Comparison of ENCODE assay signal across 18 cellular contexts in genomic region chr16:11550651-11551498, GRCh38. TPM values are rescaled to one million over a fixed set of nuclear protein-coding genes. Genes with fewer than 3 reads are reported as not detected.
DNase-seq lines count a peak whose midpoint lies in the region; ATAC-seq and TF ChIP-seq lines count a peak whose summit lies in the region.
"Had no signal": no experiment of that assay in that cellular context is flagged by ENCODE, and none has a peak within 500 bp of the region (broad histone marks: within the 10 kb centered on the region; RNA-seq: fewer than 3 reads in every experiment).

No MANE protein-coding gene starts in this region.

- peaks cover 4% of the 10 kb centered on the region for H3K9me3 Mint-ChIP-seq in activated T-cell treated with anti-CD3 and anti-CD28 coated beads, Interleukin-2, amount 50 U/mL, for 24 hours
- H3K9me3 Mint-ChIP-seq: dendritic cell treated with granulocyte-macrophage colony-stimulating factor and Interleukin-4, amounts not matched to agents 40 ng/mL and 50 ng/mL, for 4 days had no signal

- peaks cover 7 to 31% (median 18%) of the 10 kb centered on the region in 4 donors for H3K36me3 ChIP-seq in liver (ENCODE audit: control insufficient read depth in 4 of 4, insufficient read depth in 3 of 4, low read depth in 1 of 4, low read length in 3 of 4)
- H3K36me3 ChIP-seq in suprapubic skin = peaks cover 58% of the 10 kb centered on the region

- ATAC-seq in HG02938 (IDR thresholded peaks at IDR 0.05; ENCODE audit: unreplicated experiment) = no peak

- TF ChIP-seq POLR2A in suprapubic skin (IDR thresholded peaks at IDR 0.05) = no peak

- peaks cover 14% of the 10 kb centered on the region for H3K4me1 Mint-ChIP-seq in activated T-cell treated with anti-CD3 and anti-CD28 coated beads, Interleukin-2, amount 50 U/mL, for 24 hours (ENCODE audit: low read depth)

- H3K27ac Mint-ChIP-seq in activated T-cell treated with anti-CD3 and anti-CD28 coated beads, Interleukin-2, amount 50 U/mL, for 24 hours = peak overlapping the region; percentile 60
- H3K27ac Mint-ChIP-seq: activated T-helper 2 cell treated with anti-CD3 and anti-CD28 coated beads, Interferon-gamma antibody, Interleukin-2, Interleukin-4, amounts not matched to agents 10 μg/mL and 5 μg/mL and 100 μg/mL, durations not matched to agents 14 hours and 24 hours and 36 hours; dendritic cell treated with granulocyte-macrophage colony-stimulating factor and Interleukin-4, amounts not matched to agents 40 ng/mL and 50 ng/mL, for 4 days; progenitor cell of endocrine pancreas; type B pancreatic cell had no signal

- H3K4me3 Mint-ChIP-seq in activated T-cell treated with anti-CD3 and anti-CD28 coated beads, Interleukin-2, amount 50 U/mL, for 24 hours = no peak overlapping the region
- H3K4me3 Mint-ChIP-seq: dendritic cell treated with granulocyte-macrophage colony-stimulating factor and Interleukin-4, amounts not matched to agents 40 ng/mL and 50 ng/mL, for 4 days; type B pancreatic cell had no signal

- TF ChIP-seq EP300 in suprapubic skin (IDR thresholded peaks at IDR 0.05) = no peak

- H3K36me3 Mint-ChIP-seq in activated T-cell treated with anti-CD3 and anti-CD28 coated beads, Interleukin-2, amount 50 U/mL, for 24 hours (ENCODE audit: low read depth) = peaks cover 96% of the 10 kb centered on the region

- no peaks in the 10 kb centered on the region for H3K27me3 ChIP-seq in liver (ENCODE audit: control insufficient read depth in 4 of 4, insufficient read depth in 4 of 4, low read length in 3 of 4)
- H3K27me3 ChIP-seq in suprapubic skin = no peaks in the 10 kb centered on the region
- H3K27me3 ChIP-seq: ascending aorta had no signal

- peak overlapping the region; percentile 64 to 86 for H3K27ac ChIP-seq in liver (ENCODE audit: low read depth in 1 of 2, low read length in 2 of 2)
- peak overlapping the region; percentile 49 for H3K27ac ChIP-seq in suprapubic skin
- H3K27ac ChIP-seq: ascending aorta had no signal

- no peak overlapping the region for H3K9ac ChIP-seq in liver (ENCODE audit: low read depth in 1 of 2, low read length in 2 of 2)

- H3K4me1 ChIP-seq in liver (ENCODE audit: control insufficient read depth in 4 of 4, insufficient read depth in 4 of 4, low read length in 3 of 4) (peaks cover 2 to 22% (median 12%) of the 10 kb centered on the region in 4 donors), suprapubic skin (peaks cover 19% of the 10 kb centered on the region)
- H3K4me1 ChIP-seq: ascending aorta had no signal

- no peak for DNase-seq in activated T-cell treated with anti-CD3 and anti-CD28 coated beads, Interleukin-2, amount 50 U/mL, for 24 hours
- DNase-seq in activated T-cell treated with anti-CD3 and anti-CD28 coated beads for 4 hours = no peak
- peak; percentile 23 for DNase-seq in choroid plexus epithelial cell (ENCODE audit: low read depth)
- no peak for DNase-seq in suprapubic skin (ENCODE audit: low spot score in 2 of 2)
- DNase-seq in activated CD8-positive, alpha-beta memory T cell treated with anti-CD3 and anti-CD28 coated beads, Interleukin-2, amount 50 U/mL, for 4 hours = no peak
- no peak for DNase-seq in NCI-H82 (lab: John Stamatoyannopoulos, UW)
- DNase-seq: 8988T; activated CD4-positive, alpha-beta T cell treated with anti-CD3 and anti-CD28 coated beads, Interleukin-2, amount 50 U/mL, for 1 hour; NCI-H2029; NCI-H748 treated with DMSO at 0.1 percent for 48 hours; T-helper 9 cell had no signal

- TF ChIP-seq RAD21 in liver (IDR thresholded peaks at IDR 0.05) = peak; percentile 28 to 47

- TF ChIP-seq CTCF in choroid plexus epithelial cell (conservative IDR thresholded peaks at IDR 0.05; ENCODE audit: low read depth, low read length) (no peak), liver (IDR thresholded peaks at IDR 0.05; ENCODE audit: low read depth, low read length, missing input control) (no peak), suprapubic skin (IDR thresholded peaks at IDR 0.05) (no peak)

- H3K4me3 ChIP-seq in choroid plexus epithelial cell (ENCODE audit: low read depth, low read length) (no peak overlapping the region), liver (ENCODE audit: low read depth in 1 of 3, low read length in 3 of 3) (no peak overlapping the region), suprapubic skin (no peak overlapping the region)
- H3K4me3 ChIP-seq: ascending aorta had no signal

- no peaks in the 10 kb centered on the region for H3K9me3 ChIP-seq in liver (ENCODE audit: control insufficient read depth in 4 of 4, low read length in 3 of 4)
- peaks cover under 1% of the 10 kb centered on the region for H3K9me3 ChIP-seq in suprapubic skin
- H3K9me3 ChIP-seq: ascending aorta had no signal

- WGBS in liver = 61% methylated on average over 14 of the region's 14 CpGs
- WGBS in suprapubic skin = 60% methylated on average over 11 of the region's 14 CpGs

- no peaks in the 10 kb centered on the region for H3K27me3 Mint-ChIP-seq in activated T-cell treated with anti-CD3 and anti-CD28 coated beads, Interleukin-2, amount 50 U/mL, for 24 hours
- H3K27me3 Mint-ChIP-seq: dendritic cell treated with granulocyte-macrophage colony-stimulating factor and Interleukin-4, amounts not matched to agents 40 ng/mL and 50 ng/mL, for 4 days; progenitor cell of endocrine pancreas; type B pancreatic cell had no signal

TF ChIP-seq in liver, 16 proteins besides CTCF, POLR2A, EP300 and RAD21:
- TF ChIP-seq ZBTB33 (IDR thresholded peaks at IDR 0.05) (peak; percentile 76), YY1 (IDR thresholded peaks at IDR 0.05) (peak; percentile 79), TAF1 (conservative IDR thresholded peaks at IDR 0.05) (no peak), RXRA (IDR thresholded peaks at IDR 0.05) (peak; percentile 92 to 94), MAX (IDR thresholded peaks at IDR 0.05) (peak; percentile 88), NR2F2 (IDR thresholded peaks at IDR 0.05) (peak; percentile 33), HNF4G (IDR thresholded peaks at IDR 0.05) (no peak), FOXA2 (IDR thresholded peaks at IDR 0.05) (peak; percentile 75), EGR1 (IDR thresholded peaks at IDR 0.05; ENCODE audit: low read depth in 2 of 2) (peak in 1 of 2 donors; percentile 71), GABPA (IDR thresholded peaks at IDR 0.05 in 1 of 2, conservative IDR thresholded peaks at IDR 0.05 in 1 of 2) (no peak), SP1 (IDR thresholded peaks at IDR 0.05) (peak; percentile 89), HNF4A (conservative IDR thresholded peaks at IDR 0.05) (peak; percentile 55 to 68), ATF3 (IDR thresholded peaks at IDR 0.05) (peak; percentile 87), FOXA1 (IDR thresholded peaks at IDR 0.05) (peak; percentile 68), JUND (IDR thresholded peaks at IDR 0.05) (peak; percentile 19 to 67), REST (IDR thresholded peaks at IDR 0.05) (peak; percentile 44)
TF ChIP-seq in liver: peak in this region for 13.

RNA-seq across cellular contexts. Expression of gene LITAF, which starts 35.8 kb away (rescaled TPM):
- total RNA-seq in liver (10 to 100 TPM in 1 of 2 donors, 1 to 10 TPM in 1; 5.2 to 14.0 TPM), suprapubic skin (10 to 100 TPM; 48.8 to 82.2 (median 72.8) TPM)
- 10 to 100 TPM; 58.1 to 65.2 TPM for polyA plus RNA-seq in liver
